In the genomic region with DNA sequence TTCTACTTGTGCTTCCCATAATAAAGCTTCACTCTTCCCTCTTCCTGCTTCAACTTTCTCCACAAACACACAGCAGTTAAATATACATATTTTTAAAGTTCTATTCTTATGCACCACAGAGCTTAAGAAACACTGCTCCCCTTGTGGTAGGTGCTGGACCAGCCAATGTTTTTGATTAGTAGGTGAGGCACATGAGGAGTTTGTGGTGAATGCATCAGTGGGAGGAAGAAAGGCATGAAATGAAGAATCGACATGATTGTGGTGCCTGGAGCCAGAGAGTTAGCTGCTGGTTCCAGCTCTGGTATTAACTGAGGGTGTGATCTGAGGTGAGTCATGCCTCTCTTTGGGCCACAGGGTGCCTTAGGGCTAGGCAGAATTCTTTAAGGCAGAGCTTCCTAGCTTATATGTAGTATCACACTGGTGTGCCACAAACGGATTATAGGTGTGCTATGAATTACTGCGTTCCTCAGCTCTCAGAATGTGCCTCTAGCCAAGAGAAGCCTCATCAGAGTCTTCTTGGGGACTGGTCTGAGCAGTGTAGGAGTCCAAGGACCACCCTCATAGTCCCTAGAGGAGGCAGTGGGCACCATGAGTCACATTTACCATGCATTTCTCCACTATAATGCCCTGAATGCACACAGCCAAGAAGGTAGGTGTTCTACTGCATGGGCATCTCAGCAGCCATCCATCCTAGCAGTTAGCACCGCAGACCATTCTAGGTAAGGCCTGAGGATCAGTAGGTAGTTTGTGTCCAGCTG, we compare ENCODE assay signal across 8 cellular contexts.
DNase-seq lines count a peak whose midpoint lies in the region; ATAC-seq, FAIRE-seq and TF ChIP-seq lines count a peak whose summit lies in the region.

No MANE protein-coding gene starts in this region.

- intact Hi-C loops in vagina (cut with DNase I) = loop anchor here (10.0 kb wide), 1 partner anchor 112 kb away; no protein-coding TSS in a partner anchor

- no peak overlapping the region for H3K4me2 ChIP-seq in GM23338
- no peak overlapping the region for H3K4me2 ChIP-seq in Karpas-422 (ENCODE audit: low read depth, low read length, poor library complexity, severe bottlenecking)

- no peak overlapping the region for H3K27ac Mint-ChIP-seq in GM23338
- H3K27ac Mint-ChIP-seq in activated CD4-positive, alpha-beta memory T cell treated with anti-CD3 and anti-CD28 coated beads, Interleukin-2, amount 10 ng/mL, durations not matched to agents 7 days and 5 days = peak overlapping the region; percentile 57
- H3K27ac Mint-ChIP-seq in stimulated activated effector memory CD8-positive, alpha-beta T cell treated with anti-CD3 and anti-CD28 coated beads, Interleukin-12 subunit alpha, Interleukin-12 subunit beta, amount 100 ng/mL, for 72 hours = no peak overlapping the region

- H3K9ac ChIP-seq in Karpas-422 (ENCODE audit: low read length) = no peak overlapping the region

- CTCF ChIA-PET in activated CD4-positive, alpha-beta memory T cell treated with anti-CD3 and anti-CD28 coated beads, Interleukin-2, amount 10 ng/mL, durations not matched to agents 7 days and 5 days (lab: Charles Lee) = interaction anchor here (0.6 to 6.0 kb wide), 30 partner anchors 9 to 749 kb away, joined by 3 to 76 read pairs (median 4); no protein-coding TSS in a partner anchor

- H3K36me3 Mint-ChIP-seq in GM23338 (ENCODE audit: low read depth) = no peaks in the 10 kb centered on the region
- peaks cover 13% of the 10 kb centered on the region for H3K36me3 Mint-ChIP-seq in activated CD4-positive, alpha-beta memory T cell treated with anti-CD3 and anti-CD28 coated beads, Interleukin-2, amount 10 ng/mL, durations not matched to agents 7 days and 5 days (ENCODE audit: low read depth)
- no peaks in the 10 kb centered on the region for H3K36me3 Mint-ChIP-seq in stimulated activated effector memory CD8-positive, alpha-beta T cell treated with anti-CD3 and anti-CD28 coated beads, Interleukin-12 subunit alpha, Interleukin-12 subunit beta, amount 100 ng/mL, for 72 hours

- no peaks in the 10 kb centered on the region for H3K79me2 ChIP-seq in GM23338 (replicated peaks; ENCODE audit: insufficient read depth)
- no peaks in the 10 kb centered on the region for H3K79me2 ChIP-seq in Karpas-422 (ENCODE audit: low read length)

- FAIRE-seq in GM12891 (lab: Jason Lieb, UNC) = peak; percentile 87

- ATAC-seq in GM23338 (peak; percentile 57), foreskin keratinocyte (peak; percentile 99)
- peak; percentile 100 for ATAC-seq in stimulated activated effector memory CD8-positive, alpha-beta T cell treated with anti-CD3 and anti-CD28 coated beads, Interleukin-12 subunit alpha, Interleukin-12 subunit beta, amount 100 ng/mL, for 72 hours

- H3K4me3 Mint-ChIP-seq in GM23338 = no peak overlapping the region
- H3K4me3 Mint-ChIP-seq in activated CD4-positive, alpha-beta memory T cell treated with anti-CD3 and anti-CD28 coated beads, Interleukin-2, amount 10 ng/mL, durations not matched to agents 7 days and 5 days = no peak overlapping the region
- no peak overlapping the region for H3K4me3 Mint-ChIP-seq in stimulated activated effector memory CD8-positive, alpha-beta T cell treated with anti-CD3 and anti-CD28 coated beads, Interleukin-12 subunit alpha, Interleukin-12 subunit beta, amount 100 ng/mL, for 72 hours

- POLR2A ChIA-PET in activated CD4-positive, alpha-beta memory T cell treated with anti-CD3 and anti-CD28 coated beads, Interleukin-2, amount 10 ng/mL, durations not matched to agents 7 days and 5 days (lab: Charles Lee) = interaction anchor here (0.6 to 4.3 kb wide), 17 partner anchors 9 to 488 kb away, joined by 3 to 31 read pairs (median 5); a partner anchor contains a TSS

- H3K27ac ChIP-seq in GM23338 (ENCODE audit: low read depth) (no peak overlapping the region), Karpas-422 (ENCODE audit: low read length) (peak overlapping the region; percentile 15), foreskin keratinocyte (peak overlapping the region; percentile 39), vagina (no peak overlapping the region)

- peaks cover 2% of the 10 kb centered on the region for H3K27me3 Mint-ChIP-seq in GM23338 (ENCODE audit: insufficient read depth, low read depth, poor library complexity)
- no peaks in the 10 kb centered on the region for H3K27me3 Mint-ChIP-seq in activated CD4-positive, alpha-beta memory T cell treated with anti-CD3 and anti-CD28 coated beads, Interleukin-2, amount 10 ng/mL, durations not matched to agents 7 days and 5 days

- H3K9me2 ChIP-seq in GM23338 (ENCODE audit: insufficient read depth) (peaks cover 5% of the 10 kb centered on the region; the same call in 1 of the 2 replicates), Karpas-422 (replicated peaks; ENCODE audit: insufficient read depth, low read length) (no peaks in the 10 kb centered on the region)

- H3K4me1 ChIP-seq in GM23338 (ENCODE audit: insufficient read depth) (peaks cover 17% of the 10 kb centered on the region), Karpas-422 (ENCODE audit: low read length) (peaks cover 40% of the 10 kb centered on the region), foreskin keratinocyte (peaks cover 15% of the 10 kb centered on the region), vagina (peaks cover 12% of the 10 kb centered on the region)

- no peaks in the 10 kb centered on the region for H4K20me1 ChIP-seq in GM23338 (replicated peaks; ENCODE audit: insufficient read depth)
- H4K20me1 ChIP-seq in Karpas-422 (ENCODE audit: insufficient read depth, low read depth, low read length) = no peaks in the 10 kb centered on the region

- H3K4me3 ChIP-seq in GM23338 (no peak overlapping the region), Karpas-422 (ENCODE audit: low read length) (no peak overlapping the region), vagina (no peak overlapping the region)

- peaks cover 23% of the 10 kb centered on the region; the same call in 2 of the 3 replicates for H3K4me1 Mint-ChIP-seq in GM23338
- H3K4me1 Mint-ChIP-seq in activated CD4-positive, alpha-beta memory T cell treated with anti-CD3 and anti-CD28 coated beads, Interleukin-2, amount 10 ng/mL, durations not matched to agents 7 days and 5 days = peaks cover 44% of the 10 kb centered on the region
- peaks cover 35% of the 10 kb centered on the region for H3K4me1 Mint-ChIP-seq in stimulated activated effector memory CD8-positive, alpha-beta T cell treated with anti-CD3 and anti-CD28 coated beads, Interleukin-12 subunit alpha, Interleukin-12 subunit beta, amount 100 ng/mL, for 72 hours

- H3K36me3 ChIP-seq in GM23338 (ENCODE audit: insufficient read depth) (0 out of 2 replicates have a peak, but pooled peaks cover under 1% of the 10 kb centered on the region), Karpas-422 (ENCODE audit: insufficient read depth, low read length) (no peaks in the 10 kb centered on the region), vagina (no peaks in the 10 kb centered on the region)

- DNase-seq in GM12891 (ENCODE audit: insufficient read length, low spot score) (no peak), GM23338 (ENCODE audit: low spot score) (peak; percentile 43), Karpas-422 (peak; percentile 73), foreskin keratinocyte (peak; percentile 91 to 98), vagina (ENCODE audit: extremely low spot score in 2 of 2) (no peak), HT-29 (ENCODE audit: low spot score) (no peak)
- peak; percentile 62 for DNase-seq in activated CD4-positive, alpha-beta memory T cell treated with anti-CD3 and anti-CD28 coated beads, Interleukin-2, amount 10 ng/mL, durations not matched to agents 7 days and 5 days
- peak; percentile 33 to 73 for DNase-seq in stimulated activated effector memory CD8-positive, alpha-beta T cell treated with anti-CD3 and anti-CD28 coated beads, Interleukin-12 subunit alpha, Interleukin-12 subunit beta, amount 100 ng/mL, for 72 hours (ENCODE audit: low spot score in 2 of 2)

- H3K9me3 ChIP-seq in Karpas-422 (ENCODE audit: low read length) = peaks cover under 1% of the 10 kb centered on the region; the same call in 1 of the 2 replicates
- H3K9me3 ChIP-seq in vagina = no peaks in the 10 kb centered on the region

- TF ChIP-seq CTCF in GM23338 (conservative IDR thresholded peaks at IDR 0.05; ENCODE audit: low read depth in 2 of 2) (peak; percentile 46 to 49), foreskin keratinocyte (conservative IDR thresholded peaks at IDR 0.05) (peak; percentile 86), vagina (IDR thresholded peaks at IDR 0.05) (no peak)

- H3F3A ChIP-seq in GM23338 (replicated peaks; ENCODE audit: low read depth) = no peaks in the 10 kb centered on the region

- peaks cover 3% of the 10 kb centered on the region; the same call in 2 of the 3 replicates for H3K9me3 Mint-ChIP-seq in GM23338
- peaks cover 7% of the 10 kb centered on the region for H3K9me3 Mint-ChIP-seq in activated CD4-positive, alpha-beta memory T cell treated with anti-CD3 and anti-CD28 coated beads, Interleukin-2, amount 10 ng/mL, durations not matched to agents 7 days and 5 days
- peaks cover 5% of the 10 kb centered on the region for H3K9me3 Mint-ChIP-seq in stimulated activated effector memory CD8-positive, alpha-beta T cell treated with anti-CD3 and anti-CD28 coated beads, Interleukin-12 subunit alpha, Interleukin-12 subunit beta, amount 100 ng/mL, for 72 hours

- H3K27me3 ChIP-seq in GM23338 (ENCODE audit: insufficient read depth) (no peaks in the 10 kb centered on the region), Karpas-422 (ENCODE audit: low read length) (no peaks in the 10 kb centered on the region), foreskin keratinocyte (peaks cover 13% of the 10 kb centered on the region), vagina (no peaks in the 10 kb centered on the region)

- no peak overlapping the region for H2AFZ ChIP-seq in GM23338
- peak overlapping the region; percentile 78; the same call in 1 of the 2 replicates for H2AFZ ChIP-seq in Karpas-422 (ENCODE audit: low read length)

- no peak for TF ChIP-seq POLR2A in GM12891 (IDR thresholded peaks at IDR 0.05; ENCODE audit: low read depth, low read length)
- TF ChIP-seq POLR2A in vagina (IDR thresholded peaks at IDR 0.05) = no peak

TF ChIP-seq in GM12891, 5 proteins besides CTCF, POLR2A, EP300 and RAD21:
- TF ChIP-seq SPI1 (IDR thresholded peaks at IDR 0.05; ENCODE audit: low read depth, low read length) (no peak), POU2F2 (IDR thresholded peaks at IDR 0.05; ENCODE audit: low read depth, low read length) (0 out of 2 replicates have a peak, but pooled peaks have one; percentile 41)

TF ChIP-seq in GM23338, 12 proteins besides CTCF, POLR2A, EP300 and RAD21 (continues in another document):
- TF ChIP-seq JUNB (IDR thresholded peaks at IDR 0.05; ENCODE audit: unreplicated experiment) = no peak

Comparison
In these comparisons a context has a peak if more than half of its experiments do, and no peak if none do; other contexts are left out.
1. DNase-seq: peak in GM23338 (single experiment), Karpas-422 (single experiment), activated CD4-positive, alpha-beta memory T cell treated with anti-CD3 and anti-CD28 coated beads, Interleukin-2, amount 10 ng/mL, durations not matched to agents 7 days and 5 days (single experiment), foreskin keratinocyte (2 of 2) and stimulated activated effector memory CD8-positive, alpha-beta T cell treated with anti-CD3 and anti-CD28 coated beads, Interleukin-12 subunit alpha, Interleukin-12 subunit beta, amount 100 ng/mL, for 72 hours (2 of 2); none in GM12891 (single experiment), vagina (0 of 2) and HT-29 (single experiment).
2. H3K27ac ChIP-seq: peak in Karpas-422 (single experiment) and foreskin keratinocyte (single experiment); none in GM23338 (single experiment) and vagina (single experiment).
3. CTCF ChIP-seq: peak in GM23338 (2 of 2) and foreskin keratinocyte (single experiment); none in vagina (0 of 3).
4. Peak in every context shown above with its lines, with median percentiles within 50 percentile points of each other: ATAC-seq.